ENCODE assay signal across 18 cellular contexts in genomic region chr1:35530946-35531345, GRCh38. TPM values are rescaled to one million over a fixed set of nuclear protein-coding genes. Genes with fewer than 3 reads are reported as not detected.
"Had no signal": no experiment of that assay in that cellular context is flagged by ENCODE, and none has a peak within 500 bp of the region (broad histone marks: within the 10 kb centered on the region; RNA-seq: fewer than 3 reads in every experiment).

No MANE protein-coding gene starts in this region.

- H3K4me1 Mint-ChIP-seq: nephron progenitor cell had no signal

- H3K27ac ChIP-seq: coronary artery, left lung, psoas muscle, skin epidermis, thyroid gland had no signal

- H3K27ac Mint-ChIP-seq: nephron progenitor cell, type B pancreatic cell had no signal

- H3K27me3 ChIP-seq: left lung, sigmoid colon, thyroid gland had no signal

- DNase-seq: effector CD4-positive, alpha-beta T cell; islet precursor cell; left lung; mesenchymal stem cell; naive thymus-derived CD4-positive, alpha-beta T cell; nephron progenitor cell; psoas muscle; retina; sigmoid colon; stimulated activated CD4-positive, alpha-beta T cell treated with anti-CD3 and anti-CD28 coated beads, Interleukin-12 subunit alpha, Interleukin-12 subunit beta, amount 100 ng/mL, for 4 hours; stimulated activated CD4-positive, alpha-beta T cell treated with anti-CD3 and anti-CD28 coated beads, Interleukin-2, amount 100 ng/mL, for 48 hours; stimulated activated naive CD4-positive, alpha-beta T cell treated with Interleukin-2 at 50 U/mL for 16 hours; thyroid gland had no signal

- H3K36me3 ChIP-seq: thyroid gland had no signal

- ATAC-seq: left lung; naive thymus-derived CD4-positive, alpha-beta T cell had no signal

- H3K27me3 Mint-ChIP-seq: naive thymus-derived CD4-positive, alpha-beta T cell; type B pancreatic cell had no signal

- H3K4me3 ChIP-seq: coronary artery, left lung, lung, psoas muscle, sigmoid colon, skin epidermis, thyroid gland had no signal

- H3K9me3 ChIP-seq: psoas muscle, sigmoid colon, thyroid gland had no signal

- H3K4me3 Mint-ChIP-seq: nephron progenitor cell, type B pancreatic cell had no signal

RNA-seq across cellular contexts. Expression of gene TFAP2E, which starts 42.2 kb away (rescaled TPM):
- total RNA-seq: glomerular endothelial cell, psoas muscle had no signal
